26 cellular contexts compared by ENCODE assay signal in genomic region chr7:122686360-122686878, GRCh38. TPM values are rescaled to one million over a fixed set of nuclear protein-coding genes. Genes with fewer than 3 reads are reported as not detected.
"Had no signal": no experiment of that assay in that cellular context is flagged by ENCODE, and none has a peak within 500 bp of the region (broad histone marks: within the 10 kb centered on the region; RNA-seq: fewer than 3 reads in every experiment).

No MANE protein-coding gene starts in this region.

- H3K4me3 ChIP-seq: cardiac muscle cell had no signal

- H3K27me3 ChIP-seq: brain microvascular endothelial cell, cardiac muscle cell had no signal

- H3K4me3 Mint-ChIP-seq: activated CD4-positive, alpha-beta memory T cell treated with anti-CD3 and anti-CD28 coated beads for 36 hours; activated CD4-positive, alpha-beta T cell treated with anti-CD3 and anti-CD28 coated beads, Interleukin-2, amount 10 ng/mL, durations not matched to agents 7 days and 5 days; activated naive CD4-positive, alpha-beta T cell treated with anti-CD3 and anti-CD28 coated beads, Interleukin-2, amount 10 ng/mL, durations not matched to agents 7 days and 5 days; activated naive CD8-positive, alpha-beta T cell treated with anti-CD3 and anti-CD28 coated beads for 36 hours; activated T-helper 17 cell treated with anti-CD3 and anti-CD28 coated beads, Interleukin-2, amount 50 U/mL, for 72 hours; T-helper 1 cell treated with Interleukin-12 subunit alpha and Interleukin-12 subunit beta and Interleukin-4 antibody, amounts not matched to agents 30 μg/mL and 1 μg/mL, for 36 hours had no signal

- H3K27ac Mint-ChIP-seq: activated CD4-positive, alpha-beta memory T cell treated with anti-CD3 and anti-CD28 coated beads for 36 hours; activated CD4-positive, alpha-beta T cell treated with anti-CD3 and anti-CD28 coated beads, Interleukin-2, amount 10 ng/mL, durations not matched to agents 7 days and 5 days; activated naive CD4-positive, alpha-beta T cell treated with anti-CD3 and anti-CD28 coated beads, Interleukin-2, amount 10 ng/mL, durations not matched to agents 7 days and 5 days; activated naive CD8-positive, alpha-beta T cell treated with anti-CD3 and anti-CD28 coated beads for 36 hours; activated T-helper 17 cell treated with anti-CD3 and anti-CD28 coated beads, Interleukin-2, amount 50 U/mL, for 72 hours; T-helper 1 cell treated with Interleukin-12 subunit alpha and Interleukin-12 subunit beta and Interleukin-4 antibody, amounts not matched to agents 30 μg/mL and 1 μg/mL, for 36 hours had no signal

- DNase-seq: activated CD4-positive, alpha-beta memory T cell treated with anti-CD3 and anti-CD28 coated beads for 36 hours; activated CD4-positive, alpha-beta T cell treated with anti-CD3 and anti-CD28 coated beads, Interleukin-2, amount 10 ng/mL, durations not matched to agents 7 days and 5 days; activated CD4-positive, CD25-positive, alpha-beta regulatory T cell; activated gamma-delta T cell; activated naive CD4-positive, alpha-beta T cell treated with anti-CD3 and anti-CD28 coated beads, Interleukin-2, amount 10 ng/mL, durations not matched to agents 7 days and 5 days; activated naive CD8-positive, alpha-beta T cell treated with anti-CD3 and anti-CD28 coated beads for 36 hours; activated T-cell treated with anti-CD3 and anti-CD28 coated beads for 4 hours; activated T-cell treated with anti-CD3 and anti-CD28 coated beads, Interleukin-2, amount 50 U/mL, for 48 hours; brain microvascular endothelial cell; cerebellar nuclear complex; NCI-H1048; NCI-H1930; NCI-H345; NCI-H510A; NCI-H526 treated with DMSO at 0.1 percent for 48 hours; PC-3; SHP77 treated with DMSO at 0.1 percent for 48 hours; T-helper 9 cell had no signal

- H3K4me1 Mint-ChIP-seq: activated CD4-positive, alpha-beta T cell treated with anti-CD3 and anti-CD28 coated beads, Interleukin-2, amount 10 ng/mL, durations not matched to agents 7 days and 5 days; activated naive CD4-positive, alpha-beta T cell treated with anti-CD3 and anti-CD28 coated beads, Interleukin-2, amount 10 ng/mL, durations not matched to agents 7 days and 5 days; activated naive CD8-positive, alpha-beta T cell treated with anti-CD3 and anti-CD28 coated beads for 36 hours; activated T-helper 17 cell treated with anti-CD3 and anti-CD28 coated beads, Interleukin-2, amount 50 U/mL, for 72 hours had no signal

- FAIRE-seq: RCC 7860, TTC549 had no signal

- H3K36me3 Mint-ChIP-seq: activated CD4-positive, alpha-beta memory T cell treated with anti-CD3 and anti-CD28 coated beads for 36 hours; activated naive CD4-positive, alpha-beta T cell treated with anti-CD3 and anti-CD28 coated beads, Interleukin-2, amount 10 ng/mL, durations not matched to agents 7 days and 5 days; activated naive CD8-positive, alpha-beta T cell treated with anti-CD3 and anti-CD28 coated beads for 36 hours had no signal

- H3K27me3 Mint-ChIP-seq: activated CD4-positive, alpha-beta memory T cell treated with anti-CD3 and anti-CD28 coated beads for 36 hours; activated CD4-positive, alpha-beta T cell treated with anti-CD3 and anti-CD28 coated beads, Interleukin-2, amount 10 ng/mL, durations not matched to agents 7 days and 5 days; activated naive CD4-positive, alpha-beta T cell treated with anti-CD3 and anti-CD28 coated beads, Interleukin-2, amount 10 ng/mL, durations not matched to agents 7 days and 5 days; activated naive CD8-positive, alpha-beta T cell treated with anti-CD3 and anti-CD28 coated beads for 36 hours; activated T-helper 17 cell treated with anti-CD3 and anti-CD28 coated beads, Interleukin-2, amount 50 U/mL, for 72 hours had no signal

- H3K9me3 Mint-ChIP-seq: activated CD4-positive, alpha-beta T cell treated with anti-CD3 and anti-CD28 coated beads, Interleukin-2, amount 10 ng/mL, durations not matched to agents 7 days and 5 days; activated naive CD8-positive, alpha-beta T cell treated with anti-CD3 and anti-CD28 coated beads for 36 hours had no signal

- H3K36me3 ChIP-seq: brain microvascular endothelial cell, cardiac muscle cell had no signal

- H3K27ac ChIP-seq: brain microvascular endothelial cell, cardiac muscle cell had no signal

- ATAC-seq: activated T-helper 17 cell treated with anti-CD3 and anti-CD28 coated beads, Interleukin-2, amount 50 U/mL, for 72 hours; PC-3 had no signal

RNA-seq across cellular contexts. Expression of gene RNF133, which starts 12.5 kb away (rescaled TPM):
- total RNA-seq: activated CD4-positive, alpha-beta memory T cell treated with anti-CD3 and anti-CD28 coated beads for 36 hours; activated CD4-positive, alpha-beta T cell treated with anti-CD3 and anti-CD28 coated beads, Interleukin-2, amount 10 ng/mL, durations not matched to agents 7 days and 5 days; activated CD8-positive, alpha-beta memory T cell treated with anti-CD3 and anti-CD28 coated beads for 36 hours; activated naive CD8-positive, alpha-beta T cell treated with anti-CD3 and anti-CD28 coated beads for 36 hours; activated T-helper 17 cell treated with anti-CD3 and anti-CD28 coated beads, Interleukin-2, amount 50 U/mL, for 72 hours; LHCN-M2 had no signal
- polyA plus RNA-seq: cardiac muscle cell had no signal

RNA-seq across cellular contexts. Expression of gene RNF148, which starts 16.3 kb away (rescaled TPM):
- total RNA-seq: activated CD4-positive, alpha-beta memory T cell treated with anti-CD3 and anti-CD28 coated beads for 36 hours; activated CD4-positive, alpha-beta T cell treated with anti-CD3 and anti-CD28 coated beads, Interleukin-2, amount 10 ng/mL, durations not matched to agents 7 days and 5 days; activated CD8-positive, alpha-beta memory T cell treated with anti-CD3 and anti-CD28 coated beads for 36 hours; activated naive CD8-positive, alpha-beta T cell treated with anti-CD3 and anti-CD28 coated beads for 36 hours; activated T-helper 17 cell treated with anti-CD3 and anti-CD28 coated beads, Interleukin-2, amount 50 U/mL, for 72 hours; LHCN-M2; M059J had no signal
- polyA plus RNA-seq: cardiac muscle cell had no signal
